In the genomic region with DNA sequence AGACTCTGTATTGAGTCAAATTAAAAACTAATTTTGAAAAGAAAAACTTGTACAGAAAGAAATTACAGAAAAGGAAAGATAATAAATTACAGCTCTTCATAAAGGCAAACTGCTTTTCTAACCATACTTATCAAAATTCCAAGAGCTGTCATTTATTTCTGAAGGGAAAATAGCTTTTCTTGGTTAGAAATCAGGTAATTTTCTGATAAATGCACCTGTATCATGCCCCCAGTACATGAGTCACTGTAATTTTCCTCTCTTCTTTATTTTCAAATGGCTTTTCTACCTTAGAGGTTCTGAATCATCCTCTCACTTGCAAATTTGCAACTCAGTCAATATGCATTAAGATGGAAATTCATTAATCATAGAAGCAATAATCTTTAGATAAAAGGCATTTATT, we compare ENCODE assay signal across 27 cellular contexts.
DNase-seq lines count a peak whose midpoint lies in the region; ATAC-seq, FAIRE-seq and TF ChIP-seq lines count a peak whose summit lies in the region.
"Had no signal": no experiment of that assay in that cellular context is flagged by ENCODE, and none has a peak within 500 bp of the region (broad histone marks: within the 10 kb centered on the region; RNA-seq: fewer than 3 reads in every experiment).

No MANE protein-coding gene starts in this region.

- intact Hi-C loops in left lung (cut with DNase I) (no loop called here), dorsolateral prefrontal cortex (cut with DNase I) (no loop called here)

- no peaks in the 10 kb centered on the region for H3K4me1 ChIP-seq in left lung
- H3K4me1 ChIP-seq: BE2C, BLaER1 had no signal

- peaks cover 0 to 5% of the 10 kb centered on the region in 2 donors for H3K9me3 ChIP-seq in left lung
- H3K9me3 ChIP-seq: BE2C, BLaER1 had no signal

- ATAC-seq in GM18519 (IDR thresholded peaks at IDR 0.05; ENCODE audit: low FRiP score, unreplicated experiment) = no peak
- no peak for ATAC-seq in left lung
- ATAC-seq: GM12878 had no signal

- no peaks in the 10 kb centered on the region for H3K27me3 ChIP-seq in left lung
- H3K27me3 ChIP-seq in dorsolateral prefrontal cortex = peaks cover 0 to 3% (median 0%) of the 10 kb centered on the region in 45 donors
- H3K27me3 ChIP-seq: BLaER1 had no signal

- TF ChIP-seq CTCF in left lung (IDR thresholded peaks at IDR 0.05) = no peak
- TF ChIP-seq CTCF in dorsolateral prefrontal cortex (IDR thresholded peaks at IDR 0.05 in 54 of 56, conservative IDR thresholded peaks at IDR 0.05 in 2 of 56; ENCODE audit: low read depth in 1 of 56, partially characterized antibody in 56 of 56) = no peak

- no peak overlapping the region for H3K4me3 ChIP-seq in left lung
- no peak overlapping the region for H3K4me3 ChIP-seq in dorsolateral prefrontal cortex
- H3K4me3 ChIP-seq: BLaER1, GM12878 had no signal

- peak; percentile 30 for FAIRE-seq in islet of Langerhans (lab: Jason Lieb, UNC)
- FAIRE-seq: A204.1, GM12878, GM12892, GM18507, GM19239 had no signal

- DNase-seq in kidney tubule cell (ENCODE audit: low spot score) = peak; percentile 5
- DNase-seq in putamen (ENCODE audit: low spot score) = peak; percentile 59
- no peak for DNase-seq in left lung
- DNase-seq in dorsolateral prefrontal cortex = no peak
- DNase-seq: 8988T; ACHN; BE2C; C1 segment of cervical spinal cord; CD4-positive, alpha-beta memory T cell; CD4-positive, CD25-positive, alpha-beta regulatory T cell; CD8-positive, alpha-beta memory T cell; COR-L47; DMS 273 treated with DMSO at 0.1 percent for 48 hours; DMS153; DMS53; DMS79; DND-41; EL; GDM1 had no signal

- H3K36me3 ChIP-seq in left lung = no peaks in the 10 kb centered on the region
- H3K36me3 ChIP-seq: BE2C, BLaER1 had no signal

- H3K27ac ChIP-seq in left lung (no peak overlapping the region), dorsolateral prefrontal cortex (no peak overlapping the region)
- H3K27ac ChIP-seq: BLaER1 had no signal

Comparison
In these comparisons a context has a peak if more than half of its experiments do, and no peak if none do; other contexts are left out.
1. DNase-seq: peak in kidney tubule cell (single experiment) and putamen (single experiment); none in left lung (0 of 2) and dorsolateral prefrontal cortex (0 of 10).